ENCODE assay signal across 8 cellular contexts in genomic region chr15:76905013-76905839, GRCh38. TPM values are rescaled to one million over a fixed set of nuclear protein-coding genes. Genes with fewer than 3 reads are reported as not detected.
DNase-seq lines count a peak whose midpoint lies in the region; ATAC-seq, FAIRE-seq and TF ChIP-seq lines count a peak whose summit lies in the region.

SCAPER (minus strand) TSS chr15:76905340; CDS start chr15:76883817, 21,523 bp downstream.

- peak; percentile 62 for ATAC-seq in GM18870 (IDR thresholded peaks at IDR 0.05; ENCODE audit: unreplicated experiment)
- ATAC-seq in HG03135 (IDR thresholded peaks at IDR 0.05; ENCODE audit: unreplicated experiment) = peak; percentile 89
- ATAC-seq in WTC11 = peak; percentile 85

- peak within 1 kb of the TSS; percentile 98 for H3K4me3 ChIP-seq in bronchial epithelial cell (ENCODE audit: low read depth, low read length)

- H3K4me1 Mint-ChIP-seq in WTC11 (peaks cover 23% of the 10 kb centered on the region), immature natural killer cell (peaks cover 33 to 49% of the 10 kb centered on the region in 2 donors)

- no peaks in the 10 kb centered on the region for H3K36me3 ChIP-seq in bronchial epithelial cell (ENCODE audit: control insufficient read depth, insufficient read depth, low read length)

- H3K27me3 Mint-ChIP-seq in WTC11 (ENCODE audit: low read depth) = peaks cover 34% of the 10 kb centered on the region
- peaks cover 3 to 8% (median 6%) of the 10 kb centered on the region in 3 donors for H3K27me3 Mint-ChIP-seq in immature natural killer cell (ENCODE audit: low read depth in 3 of 3)

- peak; percentile 86 for DNase-seq in ACHN
- peak; percentile 87 for DNase-seq in NCI-H2227 treated with DMSO at 0.1 percent for 48 hours (lab: John Stamatoyannopoulos, UW)
- DNase-seq in WTC11 (ENCODE audit: low spot score) = peak; percentile 94
- peak; percentile 77 for DNase-seq in bronchial epithelial cell (ENCODE audit: low read depth)
- peak; percentile 87 to 89 (median 88) for DNase-seq in immature natural killer cell
- peak; percentile 56 for DNase-seq in smooth muscle cell of the brain vasculature (ENCODE audit: low read depth, low spot score)

- in situ Hi-C loops in ACHN (cut with HindIII; ENCODE audit: low pct_ligation_motif_present, low pct_unique_long_range_greater_than_20kb, low sequenced_read_pairs) = no loop called here

- TF ChIP-seq CTCF in WTC11 (IDR thresholded peaks at IDR 0.05) = no peak
- no peak for TF ChIP-seq CTCF in bronchial epithelial cell (IDR thresholded peaks at IDR 0.05; ENCODE audit: insufficient read depth, low read length, severe bottlenecking)

- peak within 1 kb of the TSS; percentile 89 for H3K4me3 Mint-ChIP-seq in WTC11
- peak within 1 kb of the TSS; percentile 90 to 96 (median 94) for H3K4me3 Mint-ChIP-seq in immature natural killer cell

- peaks cover 5% of the 10 kb centered on the region; the same call in 1 of the 2 replicates for H3K36me3 Mint-ChIP-seq in WTC11
- no peaks in the 10 kb centered on the region for H3K36me3 Mint-ChIP-seq in immature natural killer cell

- H3K27me3 ChIP-seq in bronchial epithelial cell (ENCODE audit: control insufficient read depth, insufficient read depth, low read length) = no peaks in the 10 kb centered on the region

- no peak for FAIRE-seq in bronchial epithelial cell (lab: Jason Lieb, UNC)

- CTCF ChIA-PET in WTC11 (lab: Charles Lee) = interaction anchor here (0.9 to 1.4 kb wide), 5 partner anchors 26 to 638 kb away, joined by 3 to 5 read pairs (median 3); partner anchors contain the start of gene RCN2

- H3K27ac Mint-ChIP-seq in WTC11 (peak within 1 kb of the TSS; percentile 90), immature natural killer cell (peak within 1 kb of the TSS; percentile 84 to 97 (median 95))

- peaks cover 5% of the 10 kb centered on the region; the same call in 1 of the 2 replicates for H3K9me3 Mint-ChIP-seq in WTC11
- no peaks in the 10 kb centered on the region for H3K9me3 Mint-ChIP-seq in immature natural killer cell

- POLR2A ChIA-PET in WTC11 (lab: Charles Lee) = interaction anchor here (0.8 to 0.9 kb wide), 2 partner anchors 26 to 569 kb away, joined by 3 to 8 read pairs; partner anchors contain the start of genes ISL2 and RCN2

TF ChIP-seq in WTC11, 78 proteins besides CTCF, POLR2A, EP300 and RAD21 (continues in another document):
- TF ChIP-seq ZMAT4 (CRISPR knock-in tag; IDR thresholded peaks at IDR 0.05) = no peak
- TF ChIP-seq ZBTB21 (CRISPR knock-in tag; IDR thresholded peaks at IDR 0.05; ENCODE audit: borderline replicate concordance) = no peak
- TF ChIP-seq GTF2I (CRISPR knock-in tag; conservative IDR thresholded peaks at IDR 0.05) = no peak
- TF ChIP-seq GABPB1 (CRISPR knock-in tag; IDR thresholded peaks at IDR 0.05) = peak; percentile 51
- TF ChIP-seq NR3C1 (CRISPR knock-in tag; conservative IDR thresholded peaks at IDR 0.05; ENCODE audit: low read depth) = no peak
- peak; percentile 98 for TF ChIP-seq ETV6 (CRISPR knock-in tag; IDR thresholded peaks at IDR 0.05)
- peak; percentile 73; the same call in 1 of the 2 replicates for TF ChIP-seq CREM (CRISPR knock-in tag; IDR thresholded peaks at IDR 0.05)
- TF ChIP-seq PRRX2 (CRISPR knock-in tag; IDR thresholded peaks at IDR 0.05) = no peak
- peak; percentile 93 for TF ChIP-seq E2F1 (CRISPR knock-in tag; IDR thresholded peaks at IDR 0.05)
- peak; percentile 86 for TF ChIP-seq ARID4B (CRISPR knock-in tag; IDR thresholded peaks at IDR 0.05; ENCODE audit: borderline replicate concordance)
- peak; percentile 98 for TF ChIP-seq USF2 (CRISPR knock-in tag; IDR thresholded peaks at IDR 0.05)
- no peak for TF ChIP-seq PREB (CRISPR knock-in tag; IDR thresholded peaks at IDR 0.05; ENCODE audit: borderline replicate concordance)
- TF ChIP-seq TEAD4 (CRISPR knock-in tag; IDR thresholded peaks at IDR 0.05) = no peak
- TF ChIP-seq ZNF281 (CRISPR knock-in tag; IDR thresholded peaks at IDR 0.05) = no peak

RNA-seq across cellular contexts. Expression of gene SCAPER, which starts in this region (rescaled TPM):
- 10.3 to 14.0 TPM (median 12.8 TPM) in 3 replicates for total RNA-seq in WTC11 (2021)
- total RNA-seq in bronchial epithelial cell = 6.3 and 7.7 TPM in 2 replicates
- polyA plus RNA-seq in immature natural killer cell = 10 to 100 TPM in 1 of 3 donors, 1 to 10 TPM in 2; 6.8 to 23.6 (median 6.8) TPM

Comparison
In these comparisons a context has a peak if more than half of its experiments do, and no peak if none do; other contexts are left out.
1. Peak in every context shown above with its lines: DNase-seq, ATAC-seq and H3K4me3 ChIP-seq.